1 cellular context compared by ENCODE assay signal in genomic region chr14:105204206-105204930, GRCh38.
TF ChIP-seq lines count a peak whose summit lies in the region.

No MANE protein-coding gene starts in this region.

TF ChIP-seq in HEK293, 187 proteins besides CTCF, POLR2A, EP300 and RAD21 (continued from another document):
- no peak for TF ChIP-seq PRDM2 (tag by site-specific recombination; IDR thresholded peaks at IDR 0.05; ENCODE audit: borderline replicate concordance)
- no peak for TF ChIP-seq ZBTB20 (tag by site-specific recombination; IDR thresholded peaks at IDR 0.05)
- TF ChIP-seq ZNF768 (tag by site-specific recombination; IDR thresholded peaks at IDR 0.05), result no peak
- 0 out of 2 replicates have a peak, but pooled peaks have one; percentile 52 for TF ChIP-seq ZBTB7A (tag by site-specific recombination; IDR thresholded peaks at IDR 0.05; ENCODE audit: low read depth)
- no peak for TF ChIP-seq ZNF449 (tag by site-specific recombination; IDR thresholded peaks at IDR 0.05)
- no peak for TF ChIP-seq GLIS2 (tag by site-specific recombination; IDR thresholded peaks at IDR 0.05)
- no peak for TF ChIP-seq ZSCAN23 (tag by site-specific recombination; IDR thresholded peaks at IDR 0.05)
- no peak for TF ChIP-seq ZNF548 (tag by site-specific recombination; IDR thresholded peaks at IDR 0.05)
- no peak for TF ChIP-seq ZBTB49 (tag by site-specific recombination; IDR thresholded peaks at IDR 0.05; ENCODE audit: low read depth)
- no peak for TF ChIP-seq ZNF610 (tag by site-specific recombination; IDR thresholded peaks at IDR 0.05; ENCODE audit: borderline replicate concordance)
- TF ChIP-seq ZFHX2 (tag by site-specific recombination; conservative IDR thresholded peaks at IDR 0.05), result peak; percentile 71; the same call in 1 of the 2 replicates
- no peak for TF ChIP-seq ZNF501 (tag by site-specific recombination; IDR thresholded peaks at IDR 0.05)
- TF ChIP-seq EGR2 (tag by site-specific recombination; IDR thresholded peaks at IDR 0.05; ENCODE audit: low read depth), result peak; percentile 62; the same call in 1 of the 2 replicates
- TF ChIP-seq KLF8 (tag by site-specific recombination; IDR thresholded peaks at IDR 0.05), result peak; percentile 12; the same call in 1 of the 2 replicates
- TF ChIP-seq ZNF19 (tag by site-specific recombination; IDR thresholded peaks at IDR 0.05; ENCODE audit: low read depth), result no peak
